ENCODE assay signal across 7 cellular contexts in genomic region chr12:110008681-110009398, GRCh38. TPM values are rescaled to one million over a fixed set of nuclear protein-coding genes. Genes with fewer than 3 reads are reported as not detected.
DNase-seq lines count a peak whose midpoint lies in the region; ATAC-seq and TF ChIP-seq lines count a peak whose summit lies in the region.
"Not testable (repeated sequence)": the region's sequence is repeated elsewhere in the genome, so short reads cannot be mapped to it uniquely, and the experiment has no call there.

No MANE protein-coding gene starts in this region.

- H3K27me3 Mint-ChIP-seq in CD4-positive, alpha-beta memory T cell; activated naive CD8-positive, alpha-beta T cell; naive thymus-derived CD8-positive, alpha-beta T cell; stimulated activated naive B cell treated with anti-CD40 and anti-IgM and Interleukin-4, amounts not matched to agents 10 μg/mL and 1 μg/mL and 100 μg/mL, for 72 hours: not testable (repeated sequence)

- peaks cover 14 to 30% of the 10 kb centered on the region in 2 donors for H3K36me3 Mint-ChIP-seq in CD4-positive, alpha-beta memory T cell
- H3K36me3 Mint-ChIP-seq in activated naive CD8-positive, alpha-beta T cell, result not testable (repeated sequence)
- H3K36me3 Mint-ChIP-seq in naive thymus-derived CD8-positive, alpha-beta T cell, result peaks cover 0 to 28% (median 1%) of the 10 kb centered on the region in 3 donors
- peaks cover 33 to 56% of the 10 kb centered on the region in 2 donors for H3K36me3 Mint-ChIP-seq in stimulated activated naive B cell treated with anti-CD40 and anti-IgM and Interleukin-4, amounts not matched to agents 10 μg/mL and 1 μg/mL and 100 μg/mL, for 72 hours

- not testable (repeated sequence) for ATAC-seq in naive thymus-derived CD8-positive, alpha-beta T cell; stimulated activated naive B cell treated with anti-CD40 and anti-IgM and Interleukin-4, amounts not matched to agents 10 μg/mL and 1 μg/mL and 100 μg/mL, for 72 hours (replicated peaks)

- DNase-seq in CD4-positive, alpha-beta memory T cell; naive thymus-derived CD8-positive, alpha-beta T cell; stimulated activated naive B cell treated with anti-CD40 and anti-IgM and Interleukin-4, amounts not matched to agents 10 μg/mL and 1 μg/mL and 100 μg/mL, for 72 hours: not testable (repeated sequence)
- DNase-seq in activated CD4-positive, alpha-beta T cell treated with anti-CD3 and anti-CD28 coated beads, Interleukin-2, amount 50 U/mL, for 48 hours, result peak; percentile 23 to 44
- DNase-seq in activated T-cell treated with anti-CD3 and anti-CD28 coated beads, Interleukin-2, amount 50 U/mL, for 48 hours, result peak; percentile 37

- POLR2A ChIA-PET in CD4-positive, alpha-beta memory T cell (lab: Charles Lee; ENCODE audit: partially characterized antibody); naive thymus-derived CD8-positive, alpha-beta T cell (lab: Charles Lee): not testable (repeated sequence)

- peak overlapping the region in 6 of 7 donors; percentile 44 to 94 (median 78) for H3K27ac Mint-ChIP-seq in CD4-positive, alpha-beta memory T cell
- H3K27ac Mint-ChIP-seq in activated naive CD8-positive, alpha-beta T cell, result peak overlapping the region; percentile 87
- H3K27ac Mint-ChIP-seq in naive thymus-derived CD8-positive, alpha-beta T cell, result peak overlapping the region in 6 of 10 donors; percentile 5 to 81 (median 52)
- peak overlapping the region; percentile 76 for H3K27ac Mint-ChIP-seq in stimulated activated naive B cell treated with anti-CD40 and anti-IgM and Interleukin-4, amounts not matched to agents 10 μg/mL and 1 μg/mL and 100 μg/mL, for 72 hours

- intact Hi-C loops in CD4-positive, alpha-beta memory T cell (cut with micrococcal nuclease), result not testable (repeated sequence)

- CTCF ChIA-PET in CD4-positive, alpha-beta memory T cell (lab: Charles Lee; ENCODE audit: partially characterized antibody), result not testable (repeated sequence)

- H3K36me3 ChIP-seq in CD4-positive, alpha-beta memory T cell (ENCODE audit: insufficient read depth, low read length), result peaks cover 13% of the 10 kb centered on the region
- H3K36me3 ChIP-seq in OCI-LY3 (replicated peaks; ENCODE audit: low read depth, low read length), result peaks cover 49% of the 10 kb centered on the region

- not testable (repeated sequence) for H3K4me3 ChIP-seq in CD4-positive, alpha-beta memory T cell (ENCODE audit: low read length in 2 of 2)
- H3K4me3 ChIP-seq in OCI-LY3 (ENCODE audit: low read length), result peak overlapping the region; percentile 47

- H3K9me3 ChIP-seq in CD4-positive, alpha-beta memory T cell (ENCODE audit: control insufficient read depth in 1 of 2, low read length in 2 of 2); OCI-LY3 (ENCODE audit: insufficient read depth, low read length): not testable (repeated sequence)

- H3K4me1 Mint-ChIP-seq in CD4-positive, alpha-beta memory T cell, result peaks cover 55 to 90% (median 71%) of the 10 kb centered on the region in 4 donors
- peaks cover 68% of the 10 kb centered on the region for H3K4me1 Mint-ChIP-seq in activated naive CD8-positive, alpha-beta T cell (ENCODE audit: low read depth)
- H3K4me1 Mint-ChIP-seq in naive thymus-derived CD8-positive, alpha-beta T cell, result peaks cover 17 to 77% (median 52%) of the 10 kb centered on the region in 4 donors
- peaks cover 40 to 88% of the 10 kb centered on the region in 2 donors for H3K4me1 Mint-ChIP-seq in stimulated activated naive B cell treated with anti-CD40 and anti-IgM and Interleukin-4, amounts not matched to agents 10 μg/mL and 1 μg/mL and 100 μg/mL, for 72 hours

- H3K9me3 Mint-ChIP-seq in CD4-positive, alpha-beta memory T cell; activated naive CD8-positive, alpha-beta T cell (ENCODE audit: low read depth); naive thymus-derived CD8-positive, alpha-beta T cell; stimulated activated naive B cell treated with anti-CD40 and anti-IgM and Interleukin-4, amounts not matched to agents 10 μg/mL and 1 μg/mL and 100 μg/mL, for 72 hours: not testable (repeated sequence)

- H4K20me1 ChIP-seq in OCI-LY3 (ENCODE audit: insufficient read depth, low read length), result peaks cover 12% of the 10 kb centered on the region

- peaks cover 93% of the 10 kb centered on the region for H3K79me2 ChIP-seq in OCI-LY3 (ENCODE audit: low read length)

- H2AFZ ChIP-seq in OCI-LY3 (ENCODE audit: low read depth, low read length), result not testable (repeated sequence)

- H3K4me3 Mint-ChIP-seq in CD4-positive, alpha-beta memory T cell, result peak overlapping the region in 7 of 8 donors; percentile 47 to 78 (median 65)
- H3K4me3 Mint-ChIP-seq in activated naive CD8-positive, alpha-beta T cell; naive thymus-derived CD8-positive, alpha-beta T cell: not testable (repeated sequence)
- H3K4me3 Mint-ChIP-seq in stimulated activated naive B cell treated with anti-CD40 and anti-IgM and Interleukin-4, amounts not matched to agents 10 μg/mL and 1 μg/mL and 100 μg/mL, for 72 hours, result peak overlapping the region; percentile 55 to 62

- H3K4me1 ChIP-seq in CD4-positive, alpha-beta memory T cell (ENCODE audit: insufficient read depth, low read length), result peaks cover 87% of the 10 kb centered on the region
- H3K4me1 ChIP-seq in OCI-LY3 (ENCODE audit: low read length), result peaks cover 77% of the 10 kb centered on the region

- not testable (repeated sequence) for TF ChIP-seq CTCF in OCI-LY3 (IDR thresholded peaks at IDR 0.05; ENCODE audit: low read depth, low read length)

- H3K4me2 ChIP-seq in OCI-LY3 (ENCODE audit: low read length), result peak overlapping the region; percentile 99

- H3K27me3 ChIP-seq in CD4-positive, alpha-beta memory T cell (ENCODE audit: insufficient read depth, low read length); OCI-LY3 (ENCODE audit: low read depth, low read length): not testable (repeated sequence)

- peak overlapping the region; percentile 50 for H3K9ac ChIP-seq in OCI-LY3 (ENCODE audit: low read length)

- not testable (repeated sequence) for H3K27ac ChIP-seq in CD4-positive, alpha-beta memory T cell (ENCODE audit: low read depth, low read length)
- peak overlapping the region; percentile 99 for H3K27ac ChIP-seq in OCI-LY3 (ENCODE audit: low read length)

RNA-seq across cellular contexts. Expression of gene ANKRD13A, which starts 9.6 kb away (rescaled TPM):
- total RNA-seq in CD4-positive, alpha-beta memory T cell, result 10 to 100 TPM; 99.5 to 99.7 TPM
- 10 to 100 TPM; 66.6 to 67.0 TPM for polyA plus RNA-seq in CD4-positive, alpha-beta memory T cell
- total RNA-seq in naive thymus-derived CD8-positive, alpha-beta T cell, result 10 to 100 TPM; 56.8 to 61.7 TPM
- polyA plus RNA-seq in naive thymus-derived CD8-positive, alpha-beta T cell, result 10 to 100 TPM; 37.0 to 45.9 (median 40.1) TPM

RNA-seq across cellular contexts. Expression of gene GIT2, which starts 12.7 kb away (rescaled TPM):
- 100 to 1,000 TPM; 133 to 149 TPM for total RNA-seq in CD4-positive, alpha-beta memory T cell
- polyA plus RNA-seq in CD4-positive, alpha-beta memory T cell, result 100 to 1,000 TPM in 1 of 2 donors, 10 to 100 TPM in 1; 83.1 to 104 TPM
- 100 to 1,000 TPM in 1 of 2 experiments, 10 to 100 TPM in 1; 99.0 to 102 TPM for total RNA-seq in naive thymus-derived CD8-positive, alpha-beta T cell
- polyA plus RNA-seq in naive thymus-derived CD8-positive, alpha-beta T cell, result 10 to 100 TPM; 54.9 to 67.4 (median 57.6) TPM

RNA-seq across cellular contexts. Expression of gene C12orf76, which starts 39.5 kb away (rescaled TPM):
- 10 to 100 TPM; 26.4 to 33.5 TPM for total RNA-seq in CD4-positive, alpha-beta memory T cell
- 10 to 100 TPM; 16.4 to 17.5 TPM for polyA plus RNA-seq in CD4-positive, alpha-beta memory T cell
- total RNA-seq in naive thymus-derived CD8-positive, alpha-beta T cell, result 10 to 100 TPM; 20.2 to 22.3 TPM
- polyA plus RNA-seq in naive thymus-derived CD8-positive, alpha-beta T cell, result 10 to 100 TPM; 15.6 to 19.2 (median 18.8) TPM
